ENCODE assay signal across 14 cellular contexts in genomic region chr2:186605041-186605440, GRCh38. TPM values are rescaled to one million over a fixed set of nuclear protein-coding genes. Genes with fewer than 3 reads are reported as not detected.
A peak's percentile ranks its signal among the peaks of the same experiment; 100 is the strongest.
DNase-seq lines count a peak whose midpoint lies in the region; ATAC-seq and TF ChIP-seq lines count a peak whose summit lies in the region.
"Had no signal": no experiment of that assay in that cellular context is flagged by ENCODE, and none has a peak within 500 bp of the region (broad histone marks: within the 10 kb centered on the region; RNA-seq: fewer than 3 reads in every experiment).

No MANE protein-coding gene starts in this region.

- 71% methylated on average over 3 of the region's 3 CpGs for WGBS in mesenchymal stem cell

- H4K8ac ChIP-seq in mesenchymal stem cell (ENCODE audit: low read length): no peak overlapping the region

- H3K27me3 Mint-ChIP-seq in endothelial cell (ENCODE audit: unreplicated experiment): no peaks in the 10 kb centered on the region
- H3K27me3 Mint-ChIP-seq: activated naive CD8-positive, alpha-beta T cell treated with anti-CD3 and anti-CD28 coated beads, Interleukin-2, amount 50 U/mL, for 24 hours had no signal

- H3K27ac ChIP-seq in mesenchymal stem cell (ENCODE audit: low read length, poor library complexity, severe bottlenecking) (no peak overlapping the region), vagina (peak overlapping the region; percentile 58)

- no peaks in the 10 kb centered on the region for H3K4me1 ChIP-seq in mesenchymal stem cell (ENCODE audit: control insufficient read depth, insufficient read depth, low read depth, low read length)
- peaks cover 21% of the 10 kb centered on the region for H3K4me1 ChIP-seq in vagina

- peaks cover 8 to 32% of the 10 kb centered on the region in 2 experiments for H3K36me3 ChIP-seq in mesenchymal stem cell (ENCODE audit: control insufficient read depth in 1 of 2, insufficient read depth in 2 of 2, low read depth in 1 of 2, low read length in 2 of 2)
- peaks cover 0 to 9% of the 10 kb centered on the region in 2 donors for H3K36me3 ChIP-seq in vagina

- peaks cover 60% of the 10 kb centered on the region for H3K4me1 Mint-ChIP-seq in endothelial cell (ENCODE audit: unreplicated experiment)
- H3K4me1 Mint-ChIP-seq: activated naive CD8-positive, alpha-beta T cell treated with anti-CD3 and anti-CD28 coated beads, Interleukin-2, amount 50 U/mL, for 24 hours had no signal

- H3K4me2 ChIP-seq in mesenchymal stem cell (ENCODE audit: low read length, poor library complexity, severe bottlenecking): no peak overlapping the region

- peak overlapping the region; percentile 92 for H3K27ac Mint-ChIP-seq in endothelial cell (ENCODE audit: unreplicated experiment)
- H3K27ac Mint-ChIP-seq: activated naive CD8-positive, alpha-beta T cell treated with anti-CD3 and anti-CD28 coated beads, Interleukin-2, amount 50 U/mL, for 24 hours had no signal

- peak overlapping the region; percentile 1 for H3K4me3 Mint-ChIP-seq in endothelial cell (ENCODE audit: unreplicated experiment)
- H3K4me3 Mint-ChIP-seq: activated naive CD8-positive, alpha-beta T cell treated with anti-CD3 and anti-CD28 coated beads, Interleukin-2, amount 50 U/mL, for 24 hours had no signal

- intact Hi-C loops in Right ventricle myocardium inferior (cut with DNase I) (no loop called here), cardiac septum (cut with DNase I) (no loop called here), vagina (cut with DNase I) (no loop called here)

- H2BK12ac ChIP-seq in mesenchymal stem cell (ENCODE audit: low read length in 2 of 2): no peak overlapping the region

- no peak overlapping the region for H2BK15ac ChIP-seq in mesenchymal stem cell (ENCODE audit: low read depth, poor library complexity, severe bottlenecking)

- no peak overlapping the region for H3K18ac ChIP-seq in mesenchymal stem cell (ENCODE audit: low read depth in 1 of 2, low read length in 2 of 2)

- peaks cover 14% of the 10 kb centered on the region for H3K79me1 ChIP-seq in mesenchymal stem cell (replicated peaks; ENCODE audit: low read length, poor library complexity, severe bottlenecking)

- H4K91ac ChIP-seq in mesenchymal stem cell (ENCODE audit: low read length): no peak overlapping the region

- no peak overlapping the region for H2BK120ac ChIP-seq in mesenchymal stem cell (ENCODE audit: low read depth, low read length)

- H3K9me3 ChIP-seq in mesenchymal stem cell (ENCODE audit: control insufficient read depth, low read length) (no peaks in the 10 kb centered on the region), vagina (no peaks in the 10 kb centered on the region)

- no peak overlapping the region for H2AFZ ChIP-seq in mesenchymal stem cell (ENCODE audit: low read depth, low read length)

- no peaks in the 10 kb centered on the region for H3K9me3 Mint-ChIP-seq in endothelial cell (ENCODE audit: unreplicated experiment)
- H3K9me3 Mint-ChIP-seq: activated naive CD8-positive, alpha-beta T cell treated with anti-CD3 and anti-CD28 coated beads, Interleukin-2, amount 50 U/mL, for 24 hours had no signal

- no peak overlapping the region for H3K4ac ChIP-seq in mesenchymal stem cell (ENCODE audit: low read depth in 1 of 2, low read length in 2 of 2)

- H3K4me3 ChIP-seq in mesenchymal stem cell (ENCODE audit: insufficient read depth in 1 of 2, low read depth in 1 of 2, low read length in 2 of 2) (no peak overlapping the region), vagina (no peak overlapping the region)

- H3K36me3 Mint-ChIP-seq in endothelial cell (ENCODE audit: low read depth, unreplicated experiment): peaks cover 29% of the 10 kb centered on the region

- no peak overlapping the region for H3K14ac ChIP-seq in mesenchymal stem cell (ENCODE audit: low read length in 2 of 2)

- H3K23ac ChIP-seq in mesenchymal stem cell (ENCODE audit: low read length in 2 of 2): no peak overlapping the region

- no peak overlapping the region for H2AK5ac ChIP-seq in mesenchymal stem cell (ENCODE audit: low read length, severe bottlenecking)

- H3K9ac ChIP-seq in mesenchymal stem cell (ENCODE audit: low read length): peak overlapping the region; percentile 1

- TF ChIP-seq CTCF in endothelial cell (IDR thresholded peaks at IDR 0.05; ENCODE audit: unreplicated experiment): no peak
- TF ChIP-seq CTCF in vagina (IDR thresholded peaks at IDR 0.05): no peak

- ATAC-seq in Right ventricle myocardium inferior (peak; percentile 43), esophagus mucosa (no peak)
- ATAC-seq: activated naive CD8-positive, alpha-beta T cell treated with anti-CD3 and anti-CD28 coated beads, Interleukin-2, amount 50 U/mL, for 24 hours had no signal

- H2BK5ac ChIP-seq in mesenchymal stem cell (ENCODE audit: low read depth, low read length, poor library complexity, severe bottlenecking): no peak overlapping the region

- H3K27me3 ChIP-seq in mesenchymal stem cell (ENCODE audit: control insufficient read depth in 1 of 2, insufficient read depth in 1 of 2, low read length in 2 of 2): no peaks in the 10 kb centered on the region
- no peaks in the 10 kb centered on the region for H3K27me3 ChIP-seq in vagina

- TF ChIP-seq POLR2A in vagina (IDR thresholded peaks at IDR 0.05): no peak

- DNase-seq in Right ventricle myocardium inferior (ENCODE audit: missing footprints): no peak
- no peak for DNase-seq in cardiac septum (ENCODE audit: low spot score)
- DNase-seq in endothelial cell (ENCODE audit: low spot score): peak; percentile 39
- peak; percentile 26 for DNase-seq in mesenchymal stem cell
- no peak for DNase-seq in vagina (ENCODE audit: extremely low spot score in 2 of 2)
- DNase-seq in central memory CD4-positive, alpha-beta T cell: no peak
- DNase-seq in GDM1 (lab: John Stamatoyannopoulos, UW): no peak
- DNase-seq: activated CD4-positive, CD25-positive, alpha-beta regulatory T cell; activated naive CD8-positive, alpha-beta T cell treated with anti-CD3 and anti-CD28 coated beads, Interleukin-2, amount 50 U/mL, for 24 hours; COR-L47; Karpas-422; kidney glomerular epithelial cell; NCI-H2081 treated with DMSO at 0.1 percent for 48 hours had no signal

RNA-seq across cellular contexts. Expression of gene ITGAV, which starts 15.2 kb away (rescaled TPM):
- 139 TPM for total RNA-seq in Right ventricle myocardium inferior
- total RNA-seq in cardiac septum: 234 TPM
- total RNA-seq in endothelial cell (ENCODE audit: unreplicated experiment): 154 TPM
- polyA plus RNA-seq in mesenchymal stem cell (2013, experiment 1 of 2): 126 TPM
- 117 TPM for polyA plus RNA-seq in mesenchymal stem cell (2013, experiment 2 of 2)
- 55.0 TPM for total RNA-seq in vagina
- total RNA-seq in esophagus mucosa: 28.1 TPM

Comparison
In these comparisons a context has a peak if more than half of its experiments do, and no peak if none do; other contexts are left out.
1. DNase-seq: peak in endothelial cell (single experiment) and mesenchymal stem cell (single experiment); none in Right ventricle myocardium inferior (single experiment), cardiac septum (single experiment), vagina (0 of 2), central memory CD4-positive, alpha-beta T cell (single experiment) and GDM1 (single experiment).